ENCODE assay signal across 14 cellular contexts in the genomic region with DNA sequence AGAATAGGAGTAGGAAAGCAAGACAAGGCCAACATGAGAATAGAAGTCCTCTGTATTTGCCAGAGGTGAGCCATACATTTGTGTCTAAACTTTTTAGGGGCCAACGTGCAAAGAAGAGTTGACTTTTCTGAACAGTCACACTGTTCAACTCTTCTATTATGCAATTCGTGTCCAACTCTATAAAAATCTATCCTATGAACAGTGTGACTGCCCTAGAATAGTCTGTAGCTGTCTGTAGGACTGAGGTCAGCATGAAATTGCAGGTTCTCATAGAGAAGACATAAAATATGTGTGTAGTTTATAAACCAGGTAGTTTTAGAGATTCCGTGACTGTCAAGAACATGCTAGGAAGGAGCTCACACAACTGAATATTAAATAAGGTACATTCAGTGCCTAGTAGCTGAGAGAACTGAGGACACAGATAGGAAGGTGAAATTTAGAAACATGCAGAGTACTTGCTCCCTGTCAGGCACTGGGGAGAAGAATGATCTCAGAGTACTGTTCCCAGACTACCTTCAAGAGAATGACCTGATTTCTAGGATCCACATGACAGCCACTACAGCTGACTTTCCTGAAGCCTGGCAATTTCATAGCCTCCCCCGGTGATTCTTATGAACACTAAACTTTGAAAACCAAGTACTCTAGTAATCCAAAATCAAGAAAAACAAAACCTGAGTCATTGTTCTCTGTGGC.
DNase-seq lines count a peak whose midpoint lies in the region; ATAC-seq, FAIRE-seq and TF ChIP-seq lines count a peak whose summit lies in the region.
"Had no signal": no experiment of that assay in that cellular context is flagged by ENCODE, and none has a peak within 500 bp of the region (broad histone marks: within the 10 kb centered on the region; RNA-seq: fewer than 3 reads in every experiment).

No MANE protein-coding gene starts in this region.

- no peak for DNase-seq in GM12891 (ENCODE audit: insufficient read length, low spot score)
- DNase-seq in cerebellar cortex (ENCODE audit: low spot score), result peak; percentile 34
- DNase-seq in heart right ventricle, result no peak
- DNase-seq in putamen (ENCODE audit: low spot score), result peak; percentile 76
- no peak for DNase-seq in amniotic stem cell (lab: John Stamatoyannopoulos, UW)
- no peak for DNase-seq in central memory CD4-positive, alpha-beta T cell
- DNase-seq in stimulated activated CD8-positive, alpha-beta memory T cell treated with anti-CD3 and anti-CD28 coated beads, Interleukin-4, amount 100 ng/mL, for 48 hours, result no peak
- DNase-seq: COR-L47, DMS153, EL, HCEC 1CT, NCI-H2227 treated with DMSO at 0.1 percent for 48 hours, NCI-H526 treated with DMSO at 0.1 percent for 48 hours had no signal

- no peaks in the 10 kb centered on the region for H3K9me3 ChIP-seq in heart right ventricle
- H3K9me3 ChIP-seq: A549 had no signal

- FAIRE-seq in GM12891 (lab: Jason Lieb, UNC), result peak; percentile 9
- FAIRE-seq: A549 had no signal

- intact Hi-C loops in heart right ventricle (cut with DNase I), result no loop called here

- peak in 6 of 8 donors; percentile 66 to 99 (median 88) for ATAC-seq in heart right ventricle
- ATAC-seq: A549 had no signal

- 76 to 81% methylated on average over 4 of the region's 4 CpGs for WGBS in heart right ventricle, 2 donors

- H3K4me3 ChIP-seq in heart right ventricle, result no peak overlapping the region
- H3K4me3 ChIP-seq: A549 had no signal

- peak overlapping the region in 7 of 10 donors; percentile 5 to 60 (median 45) for H3K27ac ChIP-seq in heart right ventricle
- H3K27ac ChIP-seq: A549 had no signal

- H3K4me1 ChIP-seq in heart right ventricle, result peaks cover 0 to 8% (median 0%) of the 10 kb centered on the region in 9 donors
- H3K4me1 ChIP-seq: A549 had no signal

- peaks cover 0 to 12% (median 0%) of the 10 kb centered on the region in 9 donors for H3K36me3 ChIP-seq in heart right ventricle

- TF ChIP-seq CTCF in heart right ventricle (IDR thresholded peaks at IDR 0.05), result no peak

- H3K27me3 ChIP-seq in heart right ventricle, result no peaks in the 10 kb centered on the region

- TF ChIP-seq POLR2A in GM12891 (IDR thresholded peaks at IDR 0.05; ENCODE audit: low read depth, low read length), result no peak

TF ChIP-seq in GM12891, 5 proteins besides CTCF, POLR2A, EP300 and RAD21:
- TF ChIP-seq PAX5 (IDR thresholded peaks at IDR 0.05; ENCODE audit: insufficient read depth, low read length, severe bottlenecking) (no peak), TAF1 (IDR thresholded peaks at IDR 0.05; ENCODE audit: low read depth, low read length) (no peak), POU2F2 (IDR thresholded peaks at IDR 0.05; ENCODE audit: low read depth, low read length) (no peak), POLR2AphosphoS5 (IDR thresholded peaks at IDR 0.05; ENCODE audit: low read depth, low read length) (no peak), SPI1 (IDR thresholded peaks at IDR 0.05; ENCODE audit: low read depth, low read length) (no peak)

Comparison
In these comparisons a context has a peak if more than half of its experiments do, and no peak if none do; other contexts are left out.
1. DNase-seq: peak in cerebellar cortex (single experiment) and putamen (single experiment); none in GM12891 (single experiment), heart right ventricle (0 of 2), amniotic stem cell (single experiment), central memory CD4-positive, alpha-beta T cell (single experiment) and stimulated activated CD8-positive, alpha-beta memory T cell treated with anti-CD3 and anti-CD28 coated beads, Interleukin-4, amount 100 ng/mL, for 48 hours (single experiment).